ENCODE assay signal across 1 cellular context in genomic region chr6:7540595-7540994, GRCh38.
TF ChIP-seq lines count a peak whose summit lies in the region.

No MANE protein-coding gene starts in this region.

TF ChIP-seq in SK-N-SH, 30 proteins besides CTCF, POLR2A, EP300 and RAD21 (continued from another document):
- no peak for TF ChIP-seq REST (IDR thresholded peaks at IDR 0.05; ENCODE audit: low read depth, low read length)
- no peak for TF ChIP-seq IRF3 (IDR thresholded peaks at IDR 0.05; ENCODE audit: low read depth, low read length)
- no peak for TF ChIP-seq NFIC (IDR thresholded peaks at IDR 0.05; ENCODE audit: borderline replicate concordance)
- TF ChIP-seq, protein P1, sequence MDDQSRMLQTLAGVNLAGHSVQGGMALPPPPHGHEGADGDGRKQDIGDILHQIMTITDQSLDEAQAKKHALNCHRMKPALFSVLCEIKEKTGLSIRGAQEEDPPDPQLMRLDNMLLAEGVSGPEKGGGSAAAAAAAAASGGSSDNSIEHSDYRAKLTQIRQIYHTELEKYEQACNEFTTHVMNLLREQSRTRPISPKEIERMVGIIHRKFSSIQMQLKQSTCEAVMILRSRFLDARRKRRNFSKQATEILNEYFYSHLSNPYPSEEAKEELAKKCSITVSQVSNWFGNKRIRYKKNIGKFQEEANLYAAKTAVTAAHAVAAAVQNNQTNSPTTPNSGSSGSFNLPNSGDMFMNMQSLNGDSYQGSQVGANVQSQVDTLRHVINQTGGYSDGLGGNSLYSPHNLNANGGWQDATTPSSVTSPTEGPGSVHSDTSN (IDR thresholded peaks at IDR 0.05) = no peak
